Comparison of ENCODE assay signal across 22 cellular contexts in the genomic region with DNA sequence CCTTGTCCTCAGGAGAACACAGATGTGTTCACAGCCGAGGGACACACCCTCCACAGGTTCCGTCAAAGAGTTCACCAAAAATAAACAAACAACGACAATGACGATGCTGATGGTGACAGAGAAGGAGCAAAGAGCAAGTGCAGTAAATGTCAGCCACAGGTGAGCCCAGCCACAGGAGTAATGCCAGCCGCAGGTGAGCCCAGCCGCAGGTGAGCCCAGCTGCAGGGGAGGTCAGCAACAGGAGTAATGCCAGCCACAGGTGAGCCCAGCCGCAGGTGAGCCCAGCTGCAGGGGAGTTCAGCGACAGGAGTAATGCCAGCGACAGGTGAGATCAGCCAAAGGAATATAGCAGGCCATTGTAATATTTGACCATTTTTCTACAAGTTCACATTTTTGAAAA.
DNase-seq lines count a peak whose midpoint lies in the region; ATAC-seq, FAIRE-seq and TF ChIP-seq lines count a peak whose summit lies in the region.
"Had no signal": no experiment of that assay in that cellular context is flagged by ENCODE, and none has a peak within 500 bp of the region (broad histone marks: within the 10 kb centered on the region; RNA-seq: fewer than 3 reads in every experiment).

No MANE protein-coding gene starts in this region.

- H3K4me1 Mint-ChIP-seq in MCF 10A (ENCODE audit: insufficient read depth, unreplicated experiment) = peaks cover 7% of the 10 kb centered on the region
- H3K4me1 Mint-ChIP-seq: B cell had no signal

- intact Hi-C loops in MCF 10A (cut with micrococcal nuclease) (no loop called here), mammary epithelial cell (cut with micrococcal nuclease) (no loop called here), left colon (cut with DNase I, micrococcal nuclease) (no loop called here), spleen (cut with DNase I; ENCODE audit: low total_unique reads) (no loop called here)

- H3K4me2 ChIP-seq in mammary epithelial cell (ENCODE audit: insufficient read depth, low read depth, low read length) = no peak overlapping the region
- H3K4me2 ChIP-seq: BLaER1 treated with 17β-estradiol and CSF1 and Interleukin-3, amounts not matched to agents 10 nM and 100 nM had no signal

- H3K9me3 Mint-ChIP-seq in MCF 10A (ENCODE audit: unreplicated experiment) = peaks cover 14% of the 10 kb centered on the region
- H3K9me3 Mint-ChIP-seq: CD8-positive, alpha-beta T cell had no signal

- no peak overlapping the region for H3K27ac ChIP-seq in mammary epithelial cell (ENCODE audit: insufficient read depth, low read depth, low read length)
- no peak overlapping the region for H3K27ac ChIP-seq in Peyer's patch
- no peak overlapping the region for H3K27ac ChIP-seq in spleen
- H3K27ac ChIP-seq: BLaER1 treated with 17β-estradiol and CSF1 and Interleukin-3, amounts not matched to agents 10 nM and 100 nM; GM23248 had no signal

- no peaks in the 10 kb centered on the region for H3K79me2 ChIP-seq in mammary epithelial cell (ENCODE audit: insufficient read depth, low read length)

- peak; percentile 59 for ATAC-seq in left colon
- ATAC-seq: CD8-positive, alpha-beta T cell; HCT116 had no signal

- H3K27me3 ChIP-seq in mammary epithelial cell (ENCODE audit: insufficient read depth, low read length) = no peaks in the 10 kb centered on the region
- H3K27me3 ChIP-seq in Peyer's patch = no peaks in the 10 kb centered on the region
- peaks cover 0 to 41% (median 0%) of the 10 kb centered on the region in 7 donors for H3K27me3 ChIP-seq in spleen (replicated peaks in 1 of 7)
- H3K27me3 ChIP-seq: BLaER1 treated with 17β-estradiol and CSF1 and Interleukin-3, amounts not matched to agents 10 nM and 100 nM had no signal

- H3K9ac ChIP-seq in mammary epithelial cell (ENCODE audit: insufficient read depth, low read length) = no peak overlapping the region
- H3K9ac ChIP-seq: BLaER1 treated with 17β-estradiol and CSF1 and Interleukin-3, amounts not matched to agents 10 nM and 100 nM; GM23248 had no signal

- H3K4me1 ChIP-seq in mammary epithelial cell (ENCODE audit: insufficient read depth, low read length) = no peaks in the 10 kb centered on the region
- H3K4me1 ChIP-seq in Peyer's patch = no peaks in the 10 kb centered on the region
- no peaks in the 10 kb centered on the region for H3K4me1 ChIP-seq in spleen
- H3K4me1 ChIP-seq: BLaER1 treated with 17β-estradiol and CSF1 and Interleukin-3, amounts not matched to agents 10 nM and 100 nM had no signal

- in situ Hi-C loops in mammary epithelial cell (cut with MboI; ENCODE audit: low sequenced_read_pairs in 2 of 2) = no loop called here

- dilution Hi-C loops in mammary epithelial cell (cut with HindIII; ENCODE audit: low sequenced_read_pairs) = loop anchor here (5.0 kb wide), 2 partner anchors 76 to 104 kb away; no protein-coding TSS in a partner anchor

- no peak for FAIRE-seq in GM12891 (lab: Jason Lieb, UNC)
- FAIRE-seq: G401.6, GM12892, GM18507 had no signal

- H3K9me3 ChIP-seq in mammary epithelial cell (replicated peaks; ENCODE audit: insufficient read depth, low read length) = no peaks in the 10 kb centered on the region
- no peaks in the 10 kb centered on the region for H3K9me3 ChIP-seq in Peyer's patch
- H3K9me3 ChIP-seq in spleen = no peaks in the 10 kb centered on the region
- H3K9me3 ChIP-seq: BLaER1 treated with 17β-estradiol and CSF1 and Interleukin-3, amounts not matched to agents 10 nM and 100 nM had no signal

- no peaks in the 10 kb centered on the region for H4K20me1 ChIP-seq in mammary epithelial cell (ENCODE audit: insufficient read depth, low read length)
- H4K20me1 ChIP-seq: BLaER1 treated with 17β-estradiol and CSF1 and Interleukin-3, amounts not matched to agents 10 nM and 100 nM had no signal

- no peak overlapping the region for H3K4me3 ChIP-seq in mammary epithelial cell (replicated peaks in 1 of 3; ENCODE audit: insufficient read depth in 1 of 3, low read depth in 2 of 3, low read length in 3 of 3)
- no peak overlapping the region for H3K4me3 ChIP-seq in Peyer's patch
- H3K4me3 ChIP-seq in spleen = no peak overlapping the region
- H3K4me3 ChIP-seq: BLaER1 treated with 17β-estradiol and CSF1 and Interleukin-3, amounts not matched to agents 10 nM and 100 nM; GM23248 had no signal

- no peaks in the 10 kb centered on the region for H3K36me3 Mint-ChIP-seq in MCF 10A (ENCODE audit: insufficient read depth, unreplicated experiment)
- H3K36me3 Mint-ChIP-seq: CD8-positive, alpha-beta T cell had no signal

- no peak overlapping the region for H3K4me3 Mint-ChIP-seq in MCF 10A (ENCODE audit: unreplicated experiment)
- H3K4me3 Mint-ChIP-seq: B cell; CD8-positive, alpha-beta T cell had no signal

- no peak overlapping the region for H2AFZ ChIP-seq in mammary epithelial cell (ENCODE audit: low read depth, low read length)
- H2AFZ ChIP-seq: GM23248 had no signal

- H3K36me3 ChIP-seq in mammary epithelial cell (ENCODE audit: insufficient read depth, low read length) (no peaks in the 10 kb centered on the region), Peyer's patch (no peaks in the 10 kb centered on the region), spleen (no peaks in the 10 kb centered on the region)
- H3K36me3 ChIP-seq: BLaER1 treated with 17β-estradiol and CSF1 and Interleukin-3, amounts not matched to agents 10 nM and 100 nM had no signal

- BruUV-seq in MCF 10A (replicated peaks; lab: Mats Ljungman, UMichigan) = no TSS peak
- BruUV-seq in mammary epithelial cell (replicated peaks; lab: Mats Ljungman, UMichigan) = no TSS peak

- peaks cover 21% of the 10 kb centered on the region for H3K27me3 Mint-ChIP-seq in MCF 10A (ENCODE audit: insufficient read depth, unreplicated experiment)

- CTCF ChIA-PET in MCF 10A (lab: Yijun Ruan, JAX) (interaction anchor here (0.6 to 0.7 kb wide), 2 partner anchors 66 to 468 kb away, joined by 3 read pairs; no protein-coding TSS in a partner anchor), mammary epithelial cell (lab: Charles Lee; ENCODE audit: low non-redundant PET) (no interaction called here)

- TF ChIP-seq POLR2A in Peyer's patch (IDR thresholded peaks at IDR 0.05) (no peak), spleen (IDR thresholded peaks at IDR 0.05) (no peak), GM12891 (IDR thresholded peaks at IDR 0.05; ENCODE audit: low read depth, low read length) (no peak)

- POLR2A ChIA-PET in MCF 10A (lab: Yijun Ruan, JAX) = no interaction called here

- WGBS in mammary epithelial cell (ENCODE audit: low coverage, missing lambda C conversion rate) = 87% methylated on average over 9 of the region's 9 CpGs
- 82 to 93% (median 92%) methylated on average over 9 of the region's 9 CpGs for WGBS in spleen, 5 donors

- DNase-seq in MCF 10A (ENCODE audit: unreplicated experiment) (no peak), mammary epithelial cell (no peak), Peyer's patch (peak in 2 of 3 donors; percentile 50 to 71), left colon (no peak), spleen (peak; percentile 33), hepatic stellate cell (ENCODE audit: low spot score) (no peak), AG08395 (ENCODE audit: low spot score) (no peak), GM12891 (ENCODE audit: insufficient read length, low spot score) (no peak)
- DNase-seq: 8988T; CD8-positive, alpha-beta T cell; COR-L47; DMS 273 treated with DMSO at 0.1 percent for 48 hours; DMS53; DND-41; GM23248; H7 had no signal

- peak overlapping the region; percentile 2 for H3K27ac Mint-ChIP-seq in MCF 10A (ENCODE audit: low read depth, unreplicated experiment)
- H3K27ac Mint-ChIP-seq: B cell; CD8-positive, alpha-beta T cell had no signal

- no peak for TF ChIP-seq CTCF in MCF 10A (IDR thresholded peaks at IDR 0.05; ENCODE audit: unreplicated experiment)
- TF ChIP-seq CTCF in mammary epithelial cell (conservative IDR thresholded peaks at IDR 0.05 in 1 of 2, IDR thresholded peaks at IDR 0.05 in 1 of 2; ENCODE audit: extremely low read depth in 1 of 2, insufficient read depth in 1 of 2, low read depth in 1 of 2, low read length in 2 of 2) = no peak
- TF ChIP-seq CTCF in Peyer's patch (IDR thresholded peaks at IDR 0.05) = no peak
- no peak for TF ChIP-seq CTCF in spleen (IDR thresholded peaks at IDR 0.05 in 8 of 11, conservative IDR thresholded peaks at IDR 0.05 in 3 of 11)

TF ChIP-seq in GM12891, 5 proteins besides CTCF, POLR2A, EP300 and RAD21:
- TF ChIP-seq POLR2AphosphoS5 (IDR thresholded peaks at IDR 0.05; ENCODE audit: low read depth, low read length) (no peak), TAF1 (IDR thresholded peaks at IDR 0.05; ENCODE audit: low read depth, low read length) (no peak), PAX5 (IDR thresholded peaks at IDR 0.05; ENCODE audit: insufficient read depth, low read length, severe bottlenecking) (no peak)

Comparison
In these comparisons a context has a peak if more than half of its experiments do, and no peak if none do; other contexts are left out.
1. DNase-seq: peak in Peyer's patch (2 of 3) and spleen (single experiment); none in MCF 10A (single experiment), mammary epithelial cell (single experiment), left colon (0 of 2), hepatic stellate cell (single experiment), AG08395 (single experiment) and GM12891 (single experiment).